Comparison of ENCODE assay signal across 2 cellular contexts in the genomic region with DNA sequence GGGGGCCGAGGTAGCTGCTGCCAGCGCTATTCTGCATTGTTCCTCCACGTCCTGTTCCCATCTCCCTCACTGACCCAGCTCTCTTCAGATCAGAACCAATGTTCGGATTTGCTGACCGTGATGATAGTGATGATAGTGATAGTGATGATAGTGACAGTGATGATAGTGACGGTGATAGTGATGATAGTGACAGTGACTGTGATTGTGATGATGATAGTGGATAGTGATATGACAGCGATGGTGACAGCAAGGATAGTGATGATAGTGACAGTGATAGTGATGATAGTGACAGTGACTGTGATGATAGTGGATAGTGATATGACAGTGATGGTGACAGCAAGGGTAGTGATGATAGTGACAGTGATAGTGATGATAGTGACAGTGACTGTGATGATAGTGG. TPM values are rescaled to one million over a fixed set of nuclear protein-coding genes. Genes with fewer than 3 reads are reported as not detected.
"Had no signal": no experiment of that assay in that cellular context is flagged by ENCODE, and none has a peak within 500 bp of the region (broad histone marks: within the 10 kb centered on the region; RNA-seq: fewer than 3 reads in every experiment).

No MANE protein-coding gene starts in this region.

RNA-seq across cellular contexts. Expression of a gene that starts 51.1 kb away (rescaled TPM):
- total RNA-seq: pulmonary artery endothelial cell had no signal
- polyA plus RNA-seq: smooth muscle cell had no signal
